In the genomic region with DNA sequence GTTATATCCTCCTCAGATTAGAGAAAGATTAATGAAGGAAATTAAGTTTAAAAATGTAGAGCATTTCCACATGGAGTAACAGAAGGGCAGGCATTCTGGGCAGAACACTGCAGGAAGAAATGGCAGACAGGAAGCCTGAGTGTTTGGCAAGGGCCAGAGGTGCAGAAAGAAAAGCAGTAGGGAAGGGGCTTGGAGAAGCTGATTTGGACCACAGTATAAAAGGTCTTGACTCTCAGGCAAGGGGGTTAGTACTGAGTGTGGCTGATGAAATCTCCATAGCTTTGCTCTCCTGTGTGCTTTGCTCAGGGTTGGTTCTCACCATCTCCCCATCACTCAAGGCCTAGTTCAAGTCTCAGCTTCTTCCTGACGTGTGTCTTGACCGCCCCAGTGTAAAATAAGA, we compare ENCODE assay signal across 1 cellular context.
TF ChIP-seq lines count a peak whose summit lies in the region.

No MANE protein-coding gene starts in this region.

TF ChIP-seq in HepG2, 621 proteins besides CTCF, POLR2A, EP300 and RAD21:
- TF ChIP-seq AHDC1 (CRISPR knock-in tag; IDR thresholded peaks at IDR 0.05; ENCODE audit: borderline replicate concordance) (no peak), ZNF652 (CRISPR knock-in tag; IDR thresholded peaks at IDR 0.05; ENCODE audit: borderline replicate concordance, low read depth) (no peak), ZNF850 (CRISPR knock-in tag; conservative IDR thresholded peaks at IDR 0.05) (no peak), ZNF382 (CRISPR knock-in tag; IDR thresholded peaks at IDR 0.05; ENCODE audit: borderline replicate concordance) (no peak), ZZZ3 (CRISPR knock-in tag; IDR thresholded peaks at IDR 0.05; ENCODE audit: borderline replicate concordance) (no peak), ZFX (CRISPR knock-in tag; IDR thresholded peaks at IDR 0.05; ENCODE audit: low read depth) (no peak), ZNF496 (CRISPR knock-in tag; IDR thresholded peaks at IDR 0.05; ENCODE audit: insufficient replicate concordance) (no peak), ATF7 (IDR thresholded peaks at IDR 0.05) (no peak), ATF7 (CRISPR knock-in tag; IDR thresholded peaks at IDR 0.05) (no peak), CEBPZ (IDR thresholded peaks at IDR 0.05; ENCODE audit: low read length) (no peak), ZBTB42 (CRISPR knock-in tag; IDR thresholded peaks at IDR 0.05) (no peak), SETDB1 (CRISPR knock-in tag; IDR thresholded peaks at IDR 0.05; ENCODE audit: borderline replicate concordance) (no peak), ZNF17 (CRISPR knock-in tag; IDR thresholded peaks at IDR 0.05) (no peak), ZNF589 (CRISPR knock-in tag; conservative IDR thresholded peaks at IDR 0.05) (no peak), ZNF614 (CRISPR knock-in tag; IDR thresholded peaks at IDR 0.05; ENCODE audit: borderline replicate concordance) (no peak), PCBP2 (optimal IDR thresholded peaks at IDR 0.05; ENCODE audit: low read depth, low read length, poor library complexity, severe bottlenecking) (no peak), HCFC1 (IDR thresholded peaks at IDR 0.05; ENCODE audit: low read depth, low read length) (no peak)
- TF ChIP-seq, protein P1, sequence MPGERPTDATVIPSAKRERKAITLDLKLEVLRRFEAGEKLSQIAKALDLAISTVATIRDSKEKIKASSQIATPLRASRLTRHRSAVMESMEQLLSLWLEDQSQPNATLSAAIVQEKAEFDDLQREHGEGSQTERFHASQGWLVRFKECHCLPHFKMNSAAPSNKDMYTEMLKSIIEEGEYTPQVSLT (CRISPR knock-in tag; IDR thresholded peaks at IDR 0.05; ENCODE audit: borderline replicate concordance, low read depth), result no peak
- TF ChIP-seq, protein P2, sequence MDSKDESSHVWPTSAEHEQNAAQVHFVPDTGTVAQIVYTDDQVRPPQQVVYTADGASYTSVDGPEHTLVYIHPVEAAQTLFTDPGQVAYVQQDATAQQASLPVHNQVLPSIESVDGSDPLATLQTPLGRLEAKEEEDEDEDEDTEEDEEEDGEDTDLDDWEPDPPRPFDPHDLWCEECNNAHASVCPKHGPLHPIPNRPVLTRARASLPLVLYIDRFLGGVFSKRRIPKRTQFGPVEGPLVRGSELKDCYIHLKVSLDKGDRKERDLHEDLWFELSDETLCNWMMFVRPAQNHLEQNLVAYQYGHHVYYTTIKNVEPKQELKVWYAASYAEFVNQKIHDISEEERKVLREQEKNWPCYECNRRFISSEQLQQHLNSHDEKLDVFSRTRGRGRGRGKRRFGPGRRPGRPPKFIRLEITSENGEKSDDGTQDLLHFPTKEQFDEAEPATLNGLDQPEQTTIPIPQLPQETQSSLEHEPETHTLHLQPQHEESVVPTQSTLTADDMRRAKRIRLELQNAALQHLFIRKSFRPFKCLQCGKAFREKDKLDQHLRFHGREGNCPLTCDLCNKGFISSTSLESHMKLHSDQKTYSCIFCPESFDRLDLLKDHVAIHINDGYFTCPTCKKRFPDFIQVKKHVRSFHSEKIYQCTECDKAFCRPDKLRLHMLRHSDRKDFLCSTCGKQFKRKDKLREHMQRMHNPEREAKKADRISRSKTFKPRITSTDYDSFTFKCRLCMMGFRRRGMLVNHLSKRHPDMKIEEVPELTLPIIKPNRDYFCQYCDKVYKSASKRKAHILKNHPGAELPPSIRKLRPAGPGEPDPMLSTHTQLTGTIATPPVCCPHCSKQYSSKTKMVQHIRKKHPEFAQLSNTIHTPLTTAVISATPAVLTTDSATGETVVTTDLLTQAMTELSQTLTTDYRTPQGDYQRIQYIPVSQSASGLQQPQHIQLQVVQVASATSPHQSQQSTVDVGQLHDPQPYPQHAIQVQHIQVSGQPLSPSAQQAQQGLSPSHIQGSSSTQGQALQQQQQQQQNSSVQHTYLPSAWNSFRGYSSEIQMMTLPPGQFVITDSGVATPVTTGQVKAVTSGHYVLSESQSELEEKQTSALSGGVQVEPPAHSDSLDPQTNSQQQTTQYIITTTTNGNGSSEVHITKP (CRISPR knock-in tag; IDR thresholded peaks at IDR 0.05; ENCODE audit: low read depth), result no peak
- TF ChIP-seq, protein P3, sequence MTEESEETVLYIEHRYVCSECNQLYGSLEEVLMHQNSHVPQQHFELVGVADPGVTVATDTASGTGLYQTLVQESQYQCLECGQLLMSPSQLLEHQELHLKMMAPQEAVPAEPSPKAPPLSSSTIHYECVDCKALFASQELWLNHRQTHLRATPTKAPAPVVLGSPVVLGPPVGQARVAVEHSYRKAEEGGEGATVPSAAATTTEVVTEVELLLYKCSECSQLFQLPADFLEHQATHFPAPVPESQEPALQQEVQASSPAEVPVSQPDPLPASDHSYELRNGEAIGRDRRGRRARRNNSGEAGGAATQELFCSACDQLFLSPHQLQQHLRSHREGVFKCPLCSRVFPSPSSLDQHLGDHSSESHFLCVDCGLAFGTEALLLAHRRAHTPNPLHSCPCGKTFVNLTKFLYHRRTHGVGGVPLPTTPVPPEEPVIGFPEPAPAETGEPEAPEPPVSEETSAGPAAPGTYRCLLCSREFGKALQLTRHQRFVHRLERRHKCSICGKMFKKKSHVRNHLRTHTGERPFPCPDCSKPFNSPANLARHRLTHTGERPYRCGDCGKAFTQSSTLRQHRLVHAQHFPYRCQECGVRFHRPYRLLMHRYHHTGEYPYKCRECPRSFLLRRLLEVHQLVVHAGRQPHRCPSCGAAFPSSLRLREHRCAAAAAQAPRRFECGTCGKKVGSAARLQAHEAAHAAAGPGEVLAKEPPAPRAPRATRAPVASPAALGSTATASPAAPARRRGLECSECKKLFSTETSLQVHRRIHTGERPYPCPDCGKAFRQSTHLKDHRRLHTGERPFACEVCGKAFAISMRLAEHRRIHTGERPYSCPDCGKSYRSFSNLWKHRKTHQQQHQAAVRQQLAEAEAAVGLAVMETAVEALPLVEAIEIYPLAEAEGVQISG (CRISPR knock-in tag; IDR thresholded peaks at IDR 0.05), result no peak
